ENCODE assay signal across 7 cellular contexts in the genomic region with DNA sequence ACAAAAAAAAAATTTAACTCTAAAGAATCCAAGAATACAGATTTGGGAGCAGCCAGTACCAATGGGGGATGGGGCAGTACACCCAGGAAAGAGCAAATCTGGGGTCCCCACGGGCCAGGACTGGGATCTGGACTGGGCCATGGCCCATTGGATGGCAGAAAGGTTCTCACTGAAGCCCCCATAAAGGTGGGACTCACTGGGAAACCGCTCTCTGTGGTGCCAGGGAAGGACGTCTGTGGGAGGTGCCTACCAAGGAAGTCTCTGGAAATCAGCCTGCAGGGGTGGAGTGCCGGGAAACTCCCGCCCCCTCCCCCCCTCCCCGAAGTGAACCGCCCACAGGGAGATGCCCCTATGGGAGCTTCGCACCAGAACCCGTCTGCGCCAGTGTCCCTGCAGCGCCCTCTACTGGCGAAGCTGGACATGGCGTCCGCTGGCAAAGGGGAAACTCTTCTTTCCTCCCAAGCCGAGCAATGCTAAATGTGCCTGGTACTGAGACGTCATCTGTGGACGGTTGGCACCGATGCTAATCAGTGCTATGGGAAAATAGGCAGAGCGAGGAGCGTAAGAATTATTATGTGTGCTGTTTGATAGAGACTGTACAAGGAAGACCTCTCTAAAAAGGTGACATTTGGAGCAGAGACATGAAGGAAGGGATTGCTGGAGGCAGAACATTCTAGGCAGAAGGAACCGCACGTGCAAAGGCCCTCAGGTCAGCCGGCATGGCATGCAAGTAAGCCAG.
A peak's percentile ranks its signal among the peaks of the same experiment; 100 is the strongest.
DNase-seq lines count a peak whose midpoint lies in the region; ATAC-seq, FAIRE-seq and TF ChIP-seq lines count a peak whose summit lies in the region.

No MANE protein-coding gene starts in this region.

- peaks cover 3% of the 10 kb centered on the region for H3K9me3 Mint-ChIP-seq in activated T-cell treated with anti-CD3 and anti-CD28 coated beads, Interleukin-2, amount 50 U/mL, for 4 hours
- peaks cover 5% of the 10 kb centered on the region for H3K9me3 Mint-ChIP-seq in type B pancreatic cell

- H3K27me3 ChIP-seq in OCI-LY1 (ENCODE audit: insufficient read depth, low read length) (no peaks in the 10 kb centered on the region), foreskin keratinocyte (no peaks in the 10 kb centered on the region), pancreas (no peaks in the 10 kb centered on the region)

- no peaks in the 10 kb centered on the region for H3K36me3 Mint-ChIP-seq in activated T-cell treated with anti-CD3 and anti-CD28 coated beads, Interleukin-2, amount 50 U/mL, for 4 hours (ENCODE audit: insufficient read depth)
- H3K36me3 Mint-ChIP-seq in type B pancreatic cell, result no peaks in the 10 kb centered on the region

- no peak for TF ChIP-seq POLR2A in GM18505 (IDR thresholded peaks at IDR 0.05; ENCODE audit: borderline replicate concordance, extremely low read depth, insufficient read depth, insufficient read length)

- peak; percentile 78 for DNase-seq in activated T-cell treated with anti-CD3 and anti-CD28 coated beads, Interleukin-2, amount 50 U/mL, for 4 hours
- DNase-seq in foreskin keratinocyte, result no peak
- DNase-seq in pancreas, result peak; percentile 51 to 92 (median 72)
- no peak for DNase-seq in type B pancreatic cell (ENCODE audit: extremely low spot score, unreplicated experiment)

- no peaks in the 10 kb centered on the region for H3F3A ChIP-seq in OCI-LY1 (ENCODE audit: insufficient read depth, low read length)

- no peak overlapping the region for H3K4me2 ChIP-seq in OCI-LY1 (ENCODE audit: low read length)

- H3K79me2 ChIP-seq in OCI-LY1 (ENCODE audit: insufficient read depth, low read length), result no peaks in the 10 kb centered on the region

- intact Hi-C loops in pancreas (cut with DNase I), result loop anchor here in 1 of 3 donors (10.0 kb wide), 1 partner anchor 266 kb away; no protein-coding TSS in a partner anchor

- H3K4me1 Mint-ChIP-seq in activated T-cell treated with anti-CD3 and anti-CD28 coated beads, Interleukin-2, amount 50 U/mL, for 4 hours (ENCODE audit: low read depth), result peaks cover 52% of the 10 kb centered on the region
- no peaks in the 10 kb centered on the region for H3K4me1 Mint-ChIP-seq in type B pancreatic cell (ENCODE audit: unreplicated experiment)

- no peak for FAIRE-seq in pancreas (lab: Jason Lieb, UNC)

- H3K4me3 ChIP-seq in OCI-LY1 (ENCODE audit: low read depth, low read length, poor library complexity, severe bottlenecking) (no peak overlapping the region), pancreas (no peak overlapping the region)

- no peaks in the 10 kb centered on the region for H4K20me1 ChIP-seq in OCI-LY1 (ENCODE audit: insufficient read depth, low read length)

- no peak overlapping the region for H3K4me3 Mint-ChIP-seq in activated T-cell treated with anti-CD3 and anti-CD28 coated beads, Interleukin-2, amount 50 U/mL, for 4 hours
- H3K4me3 Mint-ChIP-seq in type B pancreatic cell, result no peak overlapping the region

- H3K27ac Mint-ChIP-seq in type B pancreatic cell, result no peak overlapping the region

- peaks cover 3% of the 10 kb centered on the region for H3K27me3 Mint-ChIP-seq in activated T-cell treated with anti-CD3 and anti-CD28 coated beads, Interleukin-2, amount 50 U/mL, for 4 hours (ENCODE audit: low read depth)
- no peaks in the 10 kb centered on the region for H3K27me3 Mint-ChIP-seq in type B pancreatic cell

- no peaks in the 10 kb centered on the region for H3K9me3 ChIP-seq in OCI-LY1 (ENCODE audit: low read length)
- no peaks in the 10 kb centered on the region for H3K9me3 ChIP-seq in pancreas

- H3K27ac ChIP-seq in OCI-LY1 (ENCODE audit: low read depth, low read length, poor library complexity, severe bottlenecking) (no peak overlapping the region), foreskin keratinocyte (no peak overlapping the region), pancreas (no peak overlapping the region)

- H3K9me2 ChIP-seq in OCI-LY1 (ENCODE audit: low read depth, low read length), result no peaks in the 10 kb centered on the region

- H3K9ac ChIP-seq in OCI-LY1 (ENCODE audit: low read length), result no peak overlapping the region

- WGBS in pancreas, 2 donors, result 22 to 24% methylated on average over 22 to 23 of the region's 23 CpGs

- H2AFZ ChIP-seq in OCI-LY1 (ENCODE audit: low read length), result no peak overlapping the region

- H3K4me1 ChIP-seq in OCI-LY1 (ENCODE audit: insufficient read depth, low read length, severe bottlenecking) (no peaks in the 10 kb centered on the region), foreskin keratinocyte (no peaks in the 10 kb centered on the region), pancreas (peaks cover 0 to 7% (median 0%) of the 10 kb centered on the region in 3 donors)

- ATAC-seq in GM18505 (IDR thresholded peaks at IDR 0.05; ENCODE audit: unreplicated experiment) (peak; percentile 81), HG02981 (IDR thresholded peaks at IDR 0.05; ENCODE audit: unreplicated experiment) (peak; percentile 77), foreskin keratinocyte (peak; percentile 67), pancreas (peak; percentile 77 to 97 (median 89))
- peak; percentile 14 to 36 for ATAC-seq in activated T-cell treated with anti-CD3 and anti-CD28 coated beads, Interleukin-2, amount 50 U/mL, for 4 hours

- TF ChIP-seq CTCF in OCI-LY1 (IDR thresholded peaks at IDR 0.05; ENCODE audit: low read length) (peak; percentile 69), foreskin keratinocyte (conservative IDR thresholded peaks at IDR 0.05) (peak; percentile 67), pancreas (IDR thresholded peaks at IDR 0.05) (peak; percentile 62 to 84 (median 78)), type B pancreatic cell (conservative IDR thresholded peaks at IDR 0.05) (peak; percentile 81)

- no peaks in the 10 kb centered on the region for H3K36me3 ChIP-seq in OCI-LY1 (ENCODE audit: insufficient read depth, low read length)
- no peaks in the 10 kb centered on the region for H3K36me3 ChIP-seq in pancreas

Comparison
In these comparisons a context has a peak if more than half of its experiments do, and no peak if none do; other contexts are left out.
1. ATAC-seq: peak in every context shown above with its lines; median percentile 89 in pancreas; 81 in GM18505; 77 in HG02981; 67 in foreskin keratinocyte; 25 in activated T-cell treated with anti-CD3 and anti-CD28 coated beads, Interleukin-2, amount 50 U/mL, for 4 hours.
2. DNase-seq: peak in activated T-cell treated with anti-CD3 and anti-CD28 coated beads, Interleukin-2, amount 50 U/mL, for 4 hours (single experiment) and pancreas (6 of 6); none in foreskin keratinocyte (0 of 2) and type B pancreatic cell (single experiment).
3. Peak in every context shown above with its lines, with median percentiles within 50 percentile points of each other: CTCF ChIP-seq.